In the genomic region with DNA sequence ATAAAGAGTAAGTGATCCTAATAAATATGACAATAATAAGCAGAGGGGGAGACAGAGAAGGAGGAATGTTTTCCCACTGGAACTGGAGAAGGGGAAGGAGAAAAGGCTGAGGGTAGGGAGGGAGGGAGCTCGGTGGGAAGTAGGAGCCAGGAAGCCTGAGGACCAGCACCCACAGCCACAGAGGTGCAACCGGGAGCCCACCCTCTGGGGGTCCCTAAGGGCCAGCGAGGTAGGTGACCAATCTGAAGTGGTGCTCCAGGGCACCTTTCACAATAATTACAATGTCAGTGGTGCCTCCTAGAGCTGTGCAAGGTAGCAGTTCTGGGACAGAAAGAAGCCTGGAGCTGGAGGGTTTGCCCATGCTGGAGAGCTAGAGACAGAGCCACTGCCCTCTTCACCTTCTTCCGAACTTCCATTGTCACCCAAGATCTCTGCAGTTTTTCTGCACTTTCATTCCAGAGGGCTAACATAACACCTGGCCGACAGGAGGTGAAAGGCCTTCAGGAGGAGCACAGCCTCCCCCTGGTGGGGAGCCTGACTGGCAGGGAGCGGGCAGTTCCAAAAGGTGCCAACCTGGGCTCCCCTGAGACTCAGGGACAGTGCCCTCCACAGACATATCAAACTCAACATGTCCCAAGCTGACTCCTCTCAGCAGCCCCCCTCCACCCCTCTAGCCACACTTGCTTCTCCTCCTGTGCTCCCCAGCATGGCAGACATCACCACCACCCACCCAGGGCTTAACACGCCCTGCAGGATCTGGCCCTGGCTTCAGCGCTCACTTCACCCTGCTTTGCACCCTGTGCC, we compare ENCODE assay signal across 10 cellular contexts. TPM values are rescaled to one million over a fixed set of nuclear protein-coding genes. Genes with fewer than 3 reads are reported as not detected.
A peak's percentile ranks its signal among the peaks of the same experiment; 100 is the strongest.
DNase-seq lines count a peak whose midpoint lies in the region; ATAC-seq, FAIRE-seq and TF ChIP-seq lines count a peak whose summit lies in the region.
"Had no signal": no experiment of that assay in that cellular context is flagged by ENCODE, and none has a peak within 500 bp of the region (broad histone marks: within the 10 kb centered on the region; RNA-seq: fewer than 3 reads in every experiment).

No MANE protein-coding gene starts in this region.

- H3K79me2 ChIP-seq in OCI-LY3 (ENCODE audit: low read length), result peaks cover 6% of the 10 kb centered on the region

- H3K9ac ChIP-seq in OCI-LY3 (ENCODE audit: low read length) (no peak overlapping the region), endodermal cell (ENCODE audit: extremely low read depth, low read length, poor library complexity, severe bottlenecking) (no peak overlapping the region)

- H3K4me1 Mint-ChIP-seq in endodermal cell, result peaks cover 13% of the 10 kb centered on the region

- H3K27ac Mint-ChIP-seq in endodermal cell, result peak overlapping the region; percentile 13

- ATAC-seq in HG03520 (IDR thresholded peaks at IDR 0.05; ENCODE audit: unreplicated experiment), result no peak

- H3K27me3 ChIP-seq in OCI-LY3 (ENCODE audit: low read depth, low read length) (peaks cover 6% of the 10 kb centered on the region; the same call in 1 of the 2 replicates), endodermal cell (ENCODE audit: control insufficient read depth, insufficient read depth, low read length, poor library complexity, severe bottlenecking) (no peaks in the 10 kb centered on the region), small intestine (ENCODE audit: control insufficient read depth in 2 of 2, insufficient read depth in 2 of 2, low read length in 2 of 2) (no peaks in the 10 kb centered on the region)

- H3K9me3 Mint-ChIP-seq in endodermal cell, result no peaks in the 10 kb centered on the region

- peaks cover 9% of the 10 kb centered on the region for H3K4me1 ChIP-seq in OCI-LY3 (ENCODE audit: low read length)
- H3K4me1 ChIP-seq in endodermal cell (ENCODE audit: control insufficient read depth, insufficient read depth, low read length), result no peaks in the 10 kb centered on the region
- H3K4me1 ChIP-seq in small intestine (ENCODE audit: control insufficient read depth in 2 of 2, insufficient read depth in 1 of 2, low read depth in 1 of 2, low read length in 1 of 2), result peaks cover 0 to 7% of the 10 kb centered on the region in 2 donors

- intact Hi-C loops in lower leg skin (cut with DNase I; ENCODE audit: low total_unique reads), result loop anchor here (10.0 kb wide), 2 partner anchors 346 to 436 kb away; partner anchors contain the start of gene GNAI3

- H3K9me3 ChIP-seq in OCI-LY3 (ENCODE audit: insufficient read depth, low read length) (no peaks in the 10 kb centered on the region), endodermal cell (ENCODE audit: control insufficient read depth, low read length) (no peaks in the 10 kb centered on the region), small intestine (ENCODE audit: control insufficient read depth, low read depth) (no peaks in the 10 kb centered on the region)

- WGBS in endodermal cell (ENCODE audit: insufficient coverage in 1 of 2, insufficient read length in 1 of 2), 2 experiments, result 81 to 85% methylated on average over 5 to 8 of the region's 8 CpGs
- WGBS in small intestine, 3 donors, result 26 to 53% (median 44%) methylated on average over 8 of the region's 8 CpGs
- WGBS in lower leg skin, 2 donors, result 55 to 56% methylated on average over 8 of the region's 8 CpGs

- no peak for TF ChIP-seq POLR2A in lower leg skin (IDR thresholded peaks at IDR 0.05)

- no peaks in the 10 kb centered on the region for H3K36me3 ChIP-seq in OCI-LY3 (replicated peaks; ENCODE audit: low read depth, low read length)
- H3K36me3 ChIP-seq in endodermal cell (ENCODE audit: control insufficient read depth, insufficient read depth, low read length), result no peaks in the 10 kb centered on the region
- no peaks in the 10 kb centered on the region for H3K36me3 ChIP-seq in small intestine (ENCODE audit: control insufficient read depth in 2 of 2, insufficient read depth in 2 of 2, low read length in 2 of 2)

- DNase-seq in NCI-H82 (lab: John Stamatoyannopoulos, UW) (peak; percentile 11), NCI-H82 treated with DMSO at 0.1 percent for 48 hours (lab: John Stamatoyannopoulos, UW; ENCODE audit: unreplicated experiment) (no peak), endodermal cell (peak; percentile 84), small intestine (peak; percentile 71), lower leg skin (ENCODE audit: low spot score in 2 of 2) (no peak), MV-4-11 (lab: John Stamatoyannopoulos, UW) (no peak)
- DNase-seq: NCI-H446 had no signal

- H3K4me3 Mint-ChIP-seq in endodermal cell, result no peak overlapping the region

- peak; percentile 57; the same call in 1 of the 2 replicates for TF ChIP-seq CTCF in OCI-LY3 (IDR thresholded peaks at IDR 0.05; ENCODE audit: low read depth, low read length)
- TF ChIP-seq CTCF in endodermal cell (conservative IDR thresholded peaks at IDR 0.05), result peak; percentile 87
- no peak for TF ChIP-seq CTCF in lower leg skin (IDR thresholded peaks at IDR 0.05)

- H4K20me1 ChIP-seq in OCI-LY3 (ENCODE audit: insufficient read depth, low read length), result 0 out of 2 replicates have a peak, but pooled peaks cover under 1% of the 10 kb centered on the region

- no peak for FAIRE-seq in small intestine (lab: Jason Lieb, UNC)
- FAIRE-seq: G401.6 had no signal

- H3K4me3 ChIP-seq in OCI-LY3 (ENCODE audit: low read length), result no peak overlapping the region
- no peak overlapping the region for H3K4me3 ChIP-seq in endodermal cell (ENCODE audit: low read length)
- H3K4me3 ChIP-seq in small intestine (ENCODE audit: low read depth in 1 of 2, low read length in 2 of 2), result no peak overlapping the region
- H3K4me3 ChIP-seq in lower leg skin (ENCODE audit: low read depth, poor library complexity, severe bottlenecking), result no peak overlapping the region

- H3K27ac ChIP-seq in OCI-LY3 (ENCODE audit: low read length) (no peak overlapping the region), endodermal cell (ENCODE audit: low read depth, low read length) (no peak overlapping the region), small intestine (ENCODE audit: low read depth in 1 of 2, low read length in 1 of 2) (no peak overlapping the region)

- peaks cover 37% of the 10 kb centered on the region for H3K27me3 Mint-ChIP-seq in endodermal cell (ENCODE audit: insufficient read depth)

- no peaks in the 10 kb centered on the region for H3K36me3 Mint-ChIP-seq in endodermal cell (ENCODE audit: low read depth)

- H2AFZ ChIP-seq in OCI-LY3 (ENCODE audit: low read depth, low read length), result no peak overlapping the region

- H3K4me2 ChIP-seq in OCI-LY3 (ENCODE audit: low read length), result no peak overlapping the region

RNA-seq across cellular contexts. Expression of gene AHCYL1, which starts 4.0 kb away (rescaled TPM):
- total RNA-seq in endodermal cell (10 to 100 TPM; 78.9 to 96.0 TPM), lower leg skin (10 to 100 TPM; 42.3 to 54.4 (median 47.8) TPM)
- polyA plus RNA-seq in endodermal cell (2013, experiment 1 of 2), result 99.3 TPM
- 91.2 TPM for polyA plus RNA-seq in endodermal cell (2013, experiment 2 of 2)
- polyA plus RNA-seq in small intestine, result 100 to 1,000 TPM in 2 of 3 donors, 10 to 100 TPM in 1; 67.6 to 159 (median 111) TPM

RNA-seq across cellular contexts. Expression of gene STRIP1, which starts 53.9 kb away (rescaled TPM):
- 10 to 100 TPM; 64.9 to 66.1 TPM for total RNA-seq in endodermal cell
- polyA plus RNA-seq in endodermal cell (2013, experiment 1 of 2), result 61.2 TPM
- polyA plus RNA-seq in endodermal cell (2013, experiment 2 of 2), result 53.1 TPM
- 10 to 100 TPM; 15.1 to 18.3 (median 18.3) TPM for polyA plus RNA-seq in small intestine
- total RNA-seq in lower leg skin, result 10 to 100 TPM; 45.0 to 64.1 (median 50.9) TPM

Comparison
In these comparisons a context has a peak if more than half of its experiments do, and no peak if none do; other contexts are left out.
1. DNase-seq: peak in NCI-H82 (single experiment), endodermal cell (single experiment) and small intestine (single experiment); none in NCI-H82 treated with DMSO at 0.1 percent for 48 hours (single experiment), lower leg skin (0 of 2) and MV-4-11 (single experiment).
2. CTCF ChIP-seq: peak in OCI-LY3 (single experiment) and endodermal cell (single experiment); none in lower leg skin (0 of 3).